23 cellular contexts compared by ENCODE assay signal in genomic region chr7:155865830-155866545, GRCh38. TPM values are rescaled to one million over a fixed set of nuclear protein-coding genes. Genes with fewer than 3 reads are reported as not detected.
DNase-seq lines count a peak whose midpoint lies in the region; ATAC-seq and TF ChIP-seq lines count a peak whose summit lies in the region.
"Had no signal": no experiment of that assay in that cellular context is flagged by ENCODE, and none has a peak within 500 bp of the region (broad histone marks: within the 10 kb centered on the region; RNA-seq: fewer than 3 reads in every experiment).

No MANE protein-coding gene starts in this region.

- TF ChIP-seq CTCF in spleen (IDR thresholded peaks at IDR 0.05 in 8 of 11, conservative IDR thresholded peaks at IDR 0.05 in 3 of 11), result no peak

- H3K4me1 Mint-ChIP-seq in activated CD8-positive, alpha-beta memory T cell treated with anti-CD3 and anti-CD28 coated beads, Interleukin-2, amount 10 ng/mL, durations not matched to agents 7 days and 5 days, result no peaks in the 10 kb centered on the region
- no peaks in the 10 kb centered on the region for H3K4me1 Mint-ChIP-seq in activated CD4-positive, alpha-beta T cell treated with anti-CD3 and anti-CD28 coated beads for 36 hours
- H3K4me1 Mint-ChIP-seq: naive B cell had no signal

- no peak overlapping the region for H3K4me3 Mint-ChIP-seq in activated CD8-positive, alpha-beta memory T cell treated with anti-CD3 and anti-CD28 coated beads, Interleukin-2, amount 10 ng/mL, durations not matched to agents 7 days and 5 days
- no peak overlapping the region for H3K4me3 Mint-ChIP-seq in activated CD4-positive, alpha-beta T cell treated with anti-CD3 and anti-CD28 coated beads for 36 hours
- H3K4me3 Mint-ChIP-seq: dendritic cell treated with granulocyte-macrophage colony-stimulating factor and Interleukin-4, amounts not matched to agents 40 ng/mL and 50 ng/mL, for 4 days; HFFc6; naive B cell had no signal

- no peak overlapping the region for H3K27ac ChIP-seq in spleen
- H3K27ac ChIP-seq: breast epithelium, pancreas, RWPE1, uterus had no signal

- H3K36me3 ChIP-seq in spleen, result no peaks in the 10 kb centered on the region
- H3K36me3 ChIP-seq: breast epithelium, pancreas, uterus had no signal

- CTCF ChIA-PET in activated CD8-positive, alpha-beta memory T cell treated with anti-CD3 and anti-CD28 coated beads, Interleukin-2, amount 10 ng/mL, durations not matched to agents 7 days and 5 days (lab: Charles Lee), result interaction anchor here (1.5 kb wide), 1 partner anchor 14 kb away, joined by 3 read pairs; no protein-coding TSS in a partner anchor
- CTCF ChIA-PET in activated CD4-positive, alpha-beta T cell treated with anti-CD3 and anti-CD28 coated beads for 36 hours (lab: Charles Lee), result no interaction called here

- H3K4me3 ChIP-seq in spleen, result no peak overlapping the region
- H3K4me3 ChIP-seq: breast epithelium, pancreas, uterus had no signal

- WGBS in spleen, 5 donors, result 64 to 70% (median 70%) methylated on average over 19 of the region's 19 CpGs

- peaks cover 0 to 7% (median 4%) of the 10 kb centered on the region in 6 donors for H3K4me1 ChIP-seq in spleen
- H3K4me1 ChIP-seq: breast epithelium, uterus had no signal

- no peaks in the 10 kb centered on the region for H3K36me3 Mint-ChIP-seq in activated CD8-positive, alpha-beta memory T cell treated with anti-CD3 and anti-CD28 coated beads, Interleukin-2, amount 10 ng/mL, durations not matched to agents 7 days and 5 days
- no peaks in the 10 kb centered on the region for H3K36me3 Mint-ChIP-seq in activated CD4-positive, alpha-beta T cell treated with anti-CD3 and anti-CD28 coated beads for 36 hours (ENCODE audit: low read depth)
- H3K36me3 Mint-ChIP-seq: naive B cell had no signal

- no peaks in the 10 kb centered on the region for H3K9me3 ChIP-seq in spleen
- H3K9me3 ChIP-seq: pancreas, uterus had no signal

- ATAC-seq in activated CD4-positive, CD25-positive, alpha-beta regulatory T cell treated with anti-CD3 and anti-CD28 coated beads, Interleukin-2, amount 50 U/mL, for 24 hours, result no peak
- no peak for ATAC-seq in activated CD8-positive, alpha-beta memory T cell treated with anti-CD3 and anti-CD28 coated beads, Interleukin-2, amount 10 ng/mL, durations not matched to agents 7 days and 5 days
- no peak for ATAC-seq in HG02981 (IDR thresholded peaks at IDR 0.05; ENCODE audit: unreplicated experiment)
- ATAC-seq in activated CD4-positive, alpha-beta T cell treated with anti-CD3 and anti-CD28 coated beads for 36 hours, result no peak
- ATAC-seq: pancreas had no signal

- no peak overlapping the region for H3K27ac Mint-ChIP-seq in activated CD8-positive, alpha-beta memory T cell treated with anti-CD3 and anti-CD28 coated beads, Interleukin-2, amount 10 ng/mL, durations not matched to agents 7 days and 5 days
- H3K27ac Mint-ChIP-seq in activated CD4-positive, alpha-beta T cell treated with anti-CD3 and anti-CD28 coated beads for 36 hours, result no peak overlapping the region
- H3K27ac Mint-ChIP-seq: dendritic cell treated with granulocyte-macrophage colony-stimulating factor and Interleukin-4, amounts not matched to agents 40 ng/mL and 50 ng/mL, for 4 days; HFFc6; naive B cell had no signal

- H3K9me3 Mint-ChIP-seq in activated CD8-positive, alpha-beta memory T cell treated with anti-CD3 and anti-CD28 coated beads, Interleukin-2, amount 10 ng/mL, durations not matched to agents 7 days and 5 days (ENCODE audit: low read depth), result no peaks in the 10 kb centered on the region
- H3K9me3 Mint-ChIP-seq in activated CD4-positive, alpha-beta T cell treated with anti-CD3 and anti-CD28 coated beads for 36 hours (ENCODE audit: low read depth), result no peaks in the 10 kb centered on the region
- H3K9me3 Mint-ChIP-seq: dendritic cell treated with granulocyte-macrophage colony-stimulating factor and Interleukin-4, amounts not matched to agents 40 ng/mL and 50 ng/mL, for 4 days had no signal

- POLR2A ChIA-PET in activated CD4-positive, alpha-beta T cell treated with anti-CD3 and anti-CD28 coated beads for 36 hours (lab: Charles Lee), result no interaction called here

- intact Hi-C loops in spleen (cut with DNase I; ENCODE audit: low total_unique reads), result no loop called here
- intact Hi-C loops in activated CD4-positive, alpha-beta T cell treated with anti-CD3 and anti-CD28 coated beads for 36 hours (cut with DNase I, micrococcal nuclease), result no loop called here

- peaks cover 0 to 35% (median 4%) of the 10 kb centered on the region in 7 donors for H3K27me3 ChIP-seq in spleen (replicated peaks in 1 of 7)
- H3K27me3 ChIP-seq: pancreas, uterus had no signal

- DNase-seq in activated CD4-positive, CD25-positive, alpha-beta regulatory T cell treated with anti-CD3 and anti-CD28 coated beads, Interleukin-2, amount 50 U/mL, for 72 hours, result peak; percentile 5
- DNase-seq in activated CD8-positive, alpha-beta memory T cell treated with anti-CD3 and anti-CD28 coated beads, Interleukin-2, amount 10 ng/mL, durations not matched to agents 7 days and 5 days, result peak; percentile 21
- peak; percentile 49 for DNase-seq in left kidney (ENCODE audit: low read depth, low spot score)
- DNase-seq in spleen, result peak; percentile 61
- DNase-seq in putamen (ENCODE audit: low spot score), result no peak
- DNase-seq in activated CD4-positive, alpha-beta T cell treated with anti-CD3 and anti-CD28 coated beads for 36 hours, result no peak
- DNase-seq: activated CD4-positive, alpha-beta T cell treated with anti-CD3 and anti-CD28 coated beads for 4 hours; activated gamma-delta T cell treated with Interleukin-2 at 50 U/mL for 16 hours; HFFc6; naive B cell; NCI-H2107; NCI-H524; stimulated activated CD4-positive, alpha-beta T cell treated with anti-CD3 and anti-CD28 coated beads, Interleukin-2, amount 100 ng/mL, for 48 hours; uterus had no signal

- H3K27me3 Mint-ChIP-seq in activated CD8-positive, alpha-beta memory T cell treated with anti-CD3 and anti-CD28 coated beads, Interleukin-2, amount 10 ng/mL, durations not matched to agents 7 days and 5 days, result no peaks in the 10 kb centered on the region
- peaks cover 8% of the 10 kb centered on the region for H3K27me3 Mint-ChIP-seq in activated CD4-positive, alpha-beta T cell treated with anti-CD3 and anti-CD28 coated beads for 36 hours

- TF ChIP-seq POLR2A in spleen (IDR thresholded peaks at IDR 0.05), result no peak

RNA-seq across cellular contexts. Expression of gene SHH, which starts 53.7 kb away (rescaled TPM):
- not detected for total RNA-seq in activated CD8-positive, alpha-beta memory T cell treated with anti-CD3 and anti-CD28 coated beads, Interleukin-2, amount 10 ng/mL, durations not matched to agents 7 days and 5 days
- total RNA-seq in spleen, result not detected
- not detected for polyA plus RNA-seq in spleen
- not detected for total RNA-seq in activated CD4-positive, alpha-beta T cell treated with anti-CD3 and anti-CD28 coated beads for 36 hours
- total RNA-seq: breast epithelium, endothelial cell of umbilical vein, HFFc6, M059J had no signal
- polyA plus RNA-seq: BJ, endothelial cell of umbilical vein had no signal

Comparison
In these comparisons a context has a peak if more than half of its experiments do, and no peak if none do; other contexts are left out.
1. DNase-seq: peak in activated CD4-positive, CD25-positive, alpha-beta regulatory T cell treated with anti-CD3 and anti-CD28 coated beads, Interleukin-2, amount 50 U/mL, for 72 hours (single experiment), activated CD8-positive, alpha-beta memory T cell treated with anti-CD3 and anti-CD28 coated beads, Interleukin-2, amount 10 ng/mL, durations not matched to agents 7 days and 5 days (single experiment), left kidney (single experiment) and spleen (single experiment); none in putamen (single experiment) and activated CD4-positive, alpha-beta T cell treated with anti-CD3 and anti-CD28 coated beads for 36 hours (single experiment).